In the genomic region with DNA sequence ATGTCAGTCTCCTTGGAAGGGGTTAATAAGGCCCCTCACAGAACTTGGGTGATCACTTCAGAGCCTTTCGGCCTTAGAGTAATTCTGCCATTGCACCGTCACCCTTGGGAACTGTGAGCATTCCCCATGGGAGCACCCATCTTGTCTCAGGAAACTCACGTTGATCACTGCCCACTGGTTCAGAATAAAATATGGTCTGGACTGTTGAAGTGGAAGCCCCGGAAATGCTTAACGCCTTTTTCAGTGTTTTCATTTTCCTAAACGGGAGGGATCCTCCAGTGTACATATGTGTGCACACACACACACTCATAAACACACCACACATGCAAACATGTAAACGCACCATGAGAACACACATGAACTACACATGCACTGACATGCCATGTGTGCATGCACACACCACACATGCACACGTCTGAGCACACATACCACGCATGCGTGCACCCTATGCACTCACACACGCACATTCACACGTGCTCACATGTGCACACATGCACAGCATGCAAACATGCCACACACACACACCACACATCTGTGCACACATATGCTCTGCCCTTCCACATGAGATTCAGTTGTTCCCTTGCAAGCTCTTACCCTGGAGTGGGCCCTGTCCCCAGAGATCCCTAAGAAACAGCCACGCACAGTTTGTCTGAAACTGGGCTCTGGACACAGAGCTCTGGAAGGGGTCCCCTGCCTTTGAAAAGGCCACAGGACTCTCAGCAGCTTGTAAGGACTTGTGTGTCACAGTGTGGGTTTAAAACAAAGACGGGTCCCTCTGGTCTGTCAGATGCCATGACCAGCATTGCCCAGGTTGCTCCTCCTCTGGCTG, we compare ENCODE assay signal across 14 cellular contexts. TPM values are rescaled to one million over a fixed set of nuclear protein-coding genes. Genes with fewer than 3 reads are reported as not detected.
DNase-seq lines count a peak whose midpoint lies in the region; ATAC-seq, FAIRE-seq and TF ChIP-seq lines count a peak whose summit lies in the region.
"Had no signal": no experiment of that assay in that cellular context is flagged by ENCODE, and none has a peak within 500 bp of the region (broad histone marks: within the 10 kb centered on the region; RNA-seq: fewer than 3 reads in every experiment).

No MANE protein-coding gene starts in this region.

- peak overlapping the region in 1 of 2 donors; percentile 1 for H3K4me3 Mint-ChIP-seq in CD14-positive monocyte
- H3K4me3 Mint-ChIP-seq: CD4-positive, CD25-positive, alpha-beta regulatory T cell had no signal

- no peaks in the 10 kb centered on the region for H3K27me3 ChIP-seq in GM12878 (replicated peaks in 1 of 2; ENCODE audit: control insufficient read depth in 2 of 2, insufficient read depth in 2 of 2, low read length in 1 of 2)
- H3K27me3 ChIP-seq: vagina had no signal

- SMC1A ChIA-PET in GM12878 (lab: Charles Lee; ENCODE audit: uncharacterized antibody, unreplicated experiment): interaction anchor here (0.9 to 2.7 kb wide), 3 partner anchors 10 to 18 kb away, joined by 4 to 12 read pairs (median 9); partner anchors contain the start of genes MRPL36 and NDUFS6

- TF ChIP-seq EP300 in GM12878 (IDR thresholded peaks at IDR 0.05; ENCODE audit: borderline replicate concordance in 1 of 2, control insufficient read depth in 1 of 2, low read depth in 2 of 2, low read length in 2 of 2): no peak

- 0 out of 2 replicates have a peak overlapping the region, but pooled peaks have one; percentile 10 for H3K4me3 ChIP-seq in GM12878
- H3K4me3 ChIP-seq: K562, lung, vagina had no signal

- POLR2A ChIA-PET in GM12878 (lab: Charles Lee): interaction anchor here (0.7 to 1.5 kb wide), 4 partner anchors 10 to 18 kb away, joined by 3 to 14 read pairs (median 4); partner anchors contain the start of gene NDUFS6

- H3K27ac ChIP-seq in GM12878 (ENCODE audit: control insufficient read depth, insufficient read depth): peak overlapping the region; percentile 75
- H3K27ac ChIP-seq: vagina had no signal

- H3K9ac ChIP-seq in GM12878 (ENCODE audit: control insufficient read depth, insufficient read depth, low read length): peak overlapping the region; percentile 59; the same call in 1 of the 2 replicates

- H3K27me3 Mint-ChIP-seq in CD14-positive monocyte (ENCODE audit: low read depth in 3 of 3): peaks cover 2 to 10% (median 4%) of the 10 kb centered on the region in 3 donors

- H3K4me2 ChIP-seq in GM12878 (ENCODE audit: control insufficient read depth, insufficient read depth): peak overlapping the region; percentile 78

- peak overlapping the region; percentile 81 for H2AFZ ChIP-seq in GM12878 (ENCODE audit: control insufficient read depth, low read depth, low read length)

- TF ChIP-seq RAD21 in GM12878 (IDR thresholded peaks at IDR 0.05; ENCODE audit: insufficient read depth, low read depth, low read length): no peak

- H3K4me1 Mint-ChIP-seq in CD14-positive monocyte: no peaks in the 10 kb centered on the region

- H3K4me1 ChIP-seq in GM12878 (ENCODE audit: control insufficient read depth, insufficient read depth, low read length): peaks cover 35% of the 10 kb centered on the region
- H3K4me1 ChIP-seq: vagina had no signal

- no peaks in the 10 kb centered on the region for H3K36me3 Mint-ChIP-seq in CD14-positive monocyte
- H3K36me3 Mint-ChIP-seq: CD4-positive, CD25-positive, alpha-beta regulatory T cell had no signal

- ATAC-seq in HG02938 (IDR thresholded peaks at IDR 0.05; ENCODE audit: unreplicated experiment) (peak; percentile 29), GM12878 (peak; percentile 35)

- H4K20me1 ChIP-seq in GM12878 (ENCODE audit: control insufficient read depth, insufficient read depth): no peaks in the 10 kb centered on the region

- TF ChIP-seq CTCF in CD14-positive monocyte (IDR thresholded peaks at IDR 0.05) (no peak), GM12878 (IDR thresholded peaks at IDR 0.05 in 2 of 3, conservative IDR thresholded peaks at IDR 0.05 in 1 of 3; ENCODE audit: control insufficient read depth in 2 of 3, extremely low read depth in 1 of 3, insufficient read depth in 1 of 3, low read depth in 3 of 3, low read length in 3 of 3) (no peak)

- no peaks in the 10 kb centered on the region for H3K9me3 ChIP-seq in GM12878 (replicated peaks; ENCODE audit: control insufficient read depth, insufficient read depth, low read length)
- H3K9me3 ChIP-seq: vagina had no signal

- peak; percentile 22 for TF ChIP-seq POLR2A in GM19099 (IDR thresholded peaks at IDR 0.05; ENCODE audit: extremely low read depth, insufficient read length, low read depth)
- no peak for TF ChIP-seq POLR2A in GM12878 (IDR thresholded peaks at IDR 0.05; ENCODE audit: low read depth, low read length)

- intact Hi-C loops in CD14-positive monocyte (cut with micrococcal nuclease) (no loop called here), GM12878 (cut with micrococcal nuclease; ENCODE audit: unreplicated experiment) (loop anchor here (1.0 to 2.0 kb wide), 2 partner anchors 10 to 18 kb away; partner anchors contain the start of gene NDUFS6)

- no TSS peak for BruUV-seq in GM12878 (replicated peaks; lab: Mats Ljungman, UMichigan)

- no peak overlapping the region for H3K27ac Mint-ChIP-seq in CD14-positive monocyte

- no peaks in the 10 kb centered on the region for H3K79me2 ChIP-seq in GM12878 (ENCODE audit: control insufficient read depth, insufficient read depth, low read length)

- H3K36me3 ChIP-seq in GM12878 (ENCODE audit: control insufficient read depth in 2 of 2, insufficient read depth in 2 of 2, low read length in 1 of 2): no peaks in the 10 kb centered on the region
- H3K36me3 ChIP-seq: vagina had no signal

- FAIRE-seq in GM12878 (lab: Jason Lieb, UNC) (peak; percentile 80), frontal cortex (lab: Jason Lieb, UNC) (no peak)
- FAIRE-seq: K562 had no signal

- CTCF ChIA-PET in GM12878 (lab: Yijun Ruan, JAX): interaction anchor here (1.0 to 1.4 kb wide), 4 partner anchors 10 to 12 kb away, joined by 3 to 6 read pairs (median 4); no protein-coding TSS in a partner anchor

- DNase-seq in CD14-positive monocyte (ENCODE audit: low spot score): peak; percentile 22
- no peak for DNase-seq in GM12878 (ENCODE audit: low read depth, low spot score)
- no peak for DNase-seq in frontal cortex (ENCODE audit: low spot score in 2 of 2)
- DNase-seq in C1 segment of cervical spinal cord (lab: John Stamatoyannopoulos, UW): no peak
- no peak for DNase-seq in NCI-H187 treated with DMSO at 0.1 percent for 48 hours (lab: John Stamatoyannopoulos, UW)
- DNase-seq in activated CD8-positive, alpha-beta memory T cell treated with anti-CD3 and anti-CD28 coated beads, Interleukin-2, amount 50 U/mL, for 4 hours: no peak
- DNase-seq: amygdala; CD4-positive, CD25-positive, alpha-beta regulatory T cell; effector memory CD4-positive, alpha-beta T cell had no signal

- WGBS in GM12878 (ENCODE audit: insufficient coverage, insufficient replicate concordance, low lambda C conversion rate, missing lambda C conversion rate): 26% methylated on average over 14 of the region's 14 CpGs

- in situ Hi-C loops in GM12878 (cut with MboI): no loop called here

- no peaks in the 10 kb centered on the region for H3K9me3 Mint-ChIP-seq in CD14-positive monocyte

- RAD21 ChIA-PET in GM12878 (lab: Charles Lee; ENCODE audit: unreplicated experiment): interaction anchor here (1.0 to 3.3 kb wide), 4 partner anchors 10 to 18 kb away, joined by 3 to 22 read pairs (median 4); partner anchors contain the start of gene MRPL36

TF ChIP-seq in GM12878, 131 proteins besides CTCF, POLR2A, EP300 and RAD21 (continues in another document):
- TF ChIP-seq IKZF2 (IDR thresholded peaks at IDR 0.05): peak; percentile 9 to 13; a peak in 2 of 4 replicates
- peak; percentile 17; the same call in 1 of the 2 replicates for TF ChIP-seq IKZF1 (conservative IDR thresholded peaks at IDR 0.05)

RNA-seq across cellular contexts. Expression of gene MRPL36, which starts 17.0 kb away (rescaled TPM):
- polyA plus RNA-seq in CD14-positive monocyte: 10 to 100 TPM; 65.9 to 81.7 TPM
- 10.8 and 11.5 TPM in 2 replicates for total RNA-seq in GM12878 (2013; cell fraction: nucleolus; rRNA removed)
- total RNA-seq in GM12878 (2014; rRNA removed): 106 and 109 TPM in 2 replicates
- total RNA-seq in GM12878 (2014; rRNA removed; fragmentation: Illumina TruSeq; extraction: Trizol): 86.8 and 103 TPM in 2 replicates
- 89.2 and 95.9 TPM in 2 replicates for total RNA-seq in GM12878 (2021)
- 83.9 TPM for polyA plus RNA-seq in GM12878 (2011; ENCODE audit: low read depth)
- 93.2 and 130 TPM in 2 replicates for polyA plus RNA-seq in GM12878 (2011; rRNA removed)
- polyA plus RNA-seq in GM12878 (2011; cell fraction: cytosol; rRNA removed): 93.4 and 134 TPM in 2 replicates
- 68.3 and 75.4 TPM in 2 replicates for polyA plus RNA-seq in GM12878 (2011; cell fraction: nucleus; rRNA removed)
- polyA plus RNA-seq in GM12878 (2012): 82.7 and 85.4 TPM in 2 replicates
- 47.1 and 105 TPM in 2 replicates for polyA plus RNA-seq in GM12878 (2014; fragmentation: Illumina TruSeq; extraction: Trizol)
- polyA plus RNA-seq in GM12878 (2014; fragmentation: Nextera tagmentation; extraction: Ambion mirVana): 100 to 1,000 TPM; 510 to 559 TPM
- polyA plus RNA-seq in GM12878 (2014; rRNA removed): 156 and 175 TPM in 2 replicates
- 100 to 1,000 TPM; 219 to 221 TPM for polyA plus RNA-seq in GM12878 (2016; fragmentation: Nextera tagmentation; extraction: Ambion mirVana)
- polyA minus RNA-seq in GM12878 (2011; rRNA and poly(A)+ RNA removed): 47.8 and 60.0 TPM in 2 replicates
- polyA minus RNA-seq in GM12878 (2011; cell fraction: cytosol; rRNA and poly(A)+ RNA removed): 21.2 and 24.9 TPM in 2 replicates
- 29.1 and 36.6 TPM in 2 replicates for polyA minus RNA-seq in GM12878 (2011; cell fraction: nucleus; rRNA and poly(A)+ RNA removed)
- total RNA-seq in frontal cortex: 20.0 TPM

RNA-seq across cellular contexts. Expression of gene NDUFS6, which starts 18.6 kb away (rescaled TPM):
- 10 to 100 TPM; 62.2 to 62.3 TPM for polyA plus RNA-seq in CD14-positive monocyte
- total RNA-seq in GM12878 (2013; cell fraction: nucleolus; rRNA removed): 4.4 and 7.1 TPM in 2 replicates
- total RNA-seq in GM12878 (2014; rRNA removed): 55.3 and 57.1 TPM in 2 replicates
- 49.5 and 60.4 TPM in 2 replicates for total RNA-seq in GM12878 (2014; rRNA removed; fragmentation: Illumina TruSeq; extraction: Trizol)
- 56.4 and 57.5 TPM in 2 replicates for total RNA-seq in GM12878 (2021)
- 14.7 TPM for polyA plus RNA-seq in GM12878 (2011; ENCODE audit: low read depth)
- 35.6 and 38.7 TPM in 2 replicates for polyA plus RNA-seq in GM12878 (2011; rRNA removed)
- 88.2 and 134 TPM in 2 replicates for polyA plus RNA-seq in GM12878 (2011; cell fraction: cytosol; rRNA removed)
- polyA plus RNA-seq in GM12878 (2011; cell fraction: nucleus; rRNA removed): 38.2 and 92.1 TPM in 2 replicates
- 47.9 and 84.2 TPM in 2 replicates for polyA plus RNA-seq in GM12878 (2012)
- polyA plus RNA-seq in GM12878 (2014; fragmentation: Illumina TruSeq; extraction: Trizol): 12.1 and 29.4 TPM in 2 replicates
- polyA plus RNA-seq in GM12878 (2014; fragmentation: Nextera tagmentation; extraction: Ambion mirVana): 10 to 100 TPM; 20.7 to 59.0 TPM
- polyA plus RNA-seq in GM12878 (2014; rRNA removed): 80.9 and 98.9 TPM in 2 replicates
- 100 to 1,000 TPM; 195 to 213 TPM for polyA plus RNA-seq in GM12878 (2016; fragmentation: Nextera tagmentation; extraction: Ambion mirVana)
- 11.6 and 15.6 TPM in 2 replicates for polyA minus RNA-seq in GM12878 (2011; rRNA and poly(A)+ RNA removed)
- 13.9 and 24.0 TPM in 2 replicates for polyA minus RNA-seq in GM12878 (2011; cell fraction: cytosol; rRNA and poly(A)+ RNA removed)
- 8.9 and 20.6 TPM in 2 replicates for polyA minus RNA-seq in GM12878 (2011; cell fraction: nucleus; rRNA and poly(A)+ RNA removed)
- total RNA-seq in frontal cortex: 13.5 TPM
